Comparison of ENCODE assay signal across 9 cellular contexts in the genomic region with DNA sequence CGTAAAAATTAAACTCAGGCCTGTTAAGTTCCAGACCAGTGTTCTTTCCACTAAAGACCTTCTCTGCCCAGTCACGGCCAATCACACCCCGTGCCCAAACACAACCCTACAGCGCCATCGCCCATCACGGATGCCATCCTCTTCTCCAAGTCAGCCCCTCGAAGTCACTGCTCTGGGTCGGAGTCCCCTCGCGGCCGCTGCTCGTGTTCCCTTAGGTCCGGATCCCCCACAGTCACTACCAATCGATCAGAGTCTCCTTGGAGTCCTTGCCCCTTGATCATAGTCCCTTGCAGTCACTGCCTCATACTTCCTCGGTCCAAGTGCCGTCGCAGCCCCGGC. TPM values are rescaled to one million over a fixed set of nuclear protein-coding genes. Genes with fewer than 3 reads are reported as not detected.
DNase-seq lines count a peak whose midpoint lies in the region; ATAC-seq and TF ChIP-seq lines count a peak whose summit lies in the region.
"Had no signal": no experiment of that assay in that cellular context is flagged by ENCODE, and none has a peak within 500 bp of the region (broad histone marks: within the 10 kb centered on the region; RNA-seq: fewer than 3 reads in every experiment).

No MANE protein-coding gene starts in this region.

- H3K4me3 ChIP-seq in DND-41 (ENCODE audit: low read depth in 1 of 2, low read length in 2 of 2) (peak overlapping the region; percentile 66 to 76), HAP-1 (peak overlapping the region; percentile 93), Panc1 (ENCODE audit: low read depth in 2 of 2, low read length in 2 of 2) (peak overlapping the region; percentile 72 to 93), mammary epithelial cell (replicated peaks in 1 of 3; ENCODE audit: insufficient read depth in 1 of 3, low read depth in 2 of 3, low read length in 3 of 3) (peak overlapping the region; percentile 69 to 94 (median 87))

- H4K20me1 ChIP-seq in DND-41 (ENCODE audit: insufficient read depth, low read length) (no peaks in the 10 kb centered on the region), mammary epithelial cell (ENCODE audit: insufficient read depth, low read length) (no peaks in the 10 kb centered on the region)

- 0% methylated on average over 7 of the region's 18 CpGs for WGBS in mammary epithelial cell (ENCODE audit: low coverage, missing lambda C conversion rate)

- DNase-seq in DND-41 (peak; percentile 30), HAP-1 (ENCODE audit: low spot score in 2 of 2) (peak in 1 of 2 experiments; percentile 30), Panc1 (ENCODE audit: low read depth, low spot score) (no peak), mammary epithelial cell (peak; percentile 39), left lobe of liver (ENCODE audit: low spot score) (peak; percentile 54), DMS153 treated with DMSO at 0.1 percent for 48 hours (lab: John Stamatoyannopoulos, UW; ENCODE audit: unreplicated experiment) (no peak), T1000 (lab: John Stamatoyannopoulos, UW) (no peak)
- peak; percentile 8 to 16 for DNase-seq in stimulated activated CD8-positive, alpha-beta memory T cell treated with anti-CD3 and anti-CD28 coated beads, Interleukin-15, amount 100 ng/mL, for 48 hours (ENCODE audit: low read depth in 2 of 2)

- H3K9me3 ChIP-seq in DND-41 (ENCODE audit: insufficient read depth, low read length, severe bottlenecking), result no peaks in the 10 kb centered on the region
- H3K9me3 ChIP-seq in HAP-1, result no peaks in the 10 kb centered on the region
- H3K9me3 ChIP-seq in Panc1 (ENCODE audit: control insufficient read depth, insufficient read depth, low read depth, low read length), result no peaks in the 10 kb centered on the region
- H3K9me3 ChIP-seq in mammary epithelial cell (replicated peaks; ENCODE audit: insufficient read depth, low read length), result no peaks in the 10 kb centered on the region

- CTCF ChIA-PET in Panc1 (lab: Charles Lee), result no interaction called here
- CTCF ChIA-PET in mammary epithelial cell (lab: Charles Lee; ENCODE audit: low non-redundant PET), result no interaction called here

- H3K4me2 ChIP-seq in DND-41 (ENCODE audit: insufficient read depth, low read length), result peak overlapping the region; percentile 88
- H3K4me2 ChIP-seq in mammary epithelial cell (ENCODE audit: insufficient read depth, low read depth, low read length), result peak overlapping the region; percentile 72

- H3K27me3 ChIP-seq in DND-41 (ENCODE audit: insufficient read depth, low read length, poor library complexity) (no peaks in the 10 kb centered on the region), HAP-1 (ENCODE audit: low read depth) (no peaks in the 10 kb centered on the region), Panc1 (ENCODE audit: control insufficient read depth, insufficient read depth, low read length) (no peaks in the 10 kb centered on the region), mammary epithelial cell (ENCODE audit: insufficient read depth, low read length) (no peaks in the 10 kb centered on the region)

- BruUV-seq in Panc1 (replicated peaks; lab: Mats Ljungman, UMichigan) (no TSS peak), mammary epithelial cell (replicated peaks; lab: Mats Ljungman, UMichigan) (TSS peak; percentile 11)

- no peak for TF ChIP-seq CTCF in DND-41 (IDR thresholded peaks at IDR 0.05; ENCODE audit: borderline replicate concordance, extremely low read depth, low read length, poor library complexity, severe bottlenecking)
- TF ChIP-seq CTCF in Panc1 (IDR thresholded peaks at IDR 0.05), result no peak
- no peak for TF ChIP-seq CTCF in mammary epithelial cell (conservative IDR thresholded peaks at IDR 0.05 in 1 of 2, IDR thresholded peaks at IDR 0.05 in 1 of 2; ENCODE audit: extremely low read depth in 1 of 2, insufficient read depth in 1 of 2, low read depth in 1 of 2, low read length in 2 of 2)

- POLR2A ChIA-PET in Panc1 (lab: Charles Lee), result no interaction called here

- H3K27ac ChIP-seq in DND-41 (ENCODE audit: low read length), result peak overlapping the region; percentile 92
- H3K27ac ChIP-seq in Panc1 (ENCODE audit: low read length), result peak overlapping the region; percentile 99
- peak overlapping the region; percentile 90 for H3K27ac ChIP-seq in mammary epithelial cell (ENCODE audit: insufficient read depth, low read depth, low read length)

- in situ Hi-C loops in HAP-1 (cut with MboI; ENCODE audit: low sequenced_read_pairs), result no loop called here
- in situ Hi-C loops in Panc1 (cut with HindIII; ENCODE audit: low pct_unique_long_range_greater_than_20kb, low sequenced_read_pairs), result no loop called here
- in situ Hi-C loops in mammary epithelial cell (cut with MboI; ENCODE audit: low sequenced_read_pairs in 2 of 2), result no loop called here

- intact Hi-C loops in Panc1 (cut with micrococcal nuclease; ENCODE audit: unreplicated experiment) (no loop called here), mammary epithelial cell (cut with micrococcal nuclease) (loop anchor here (1.0 kb wide), 2 partner anchors 8 to 34 kb away; no protein-coding TSS in a partner anchor)

- peaks cover 50% of the 10 kb centered on the region for H3K79me2 ChIP-seq in DND-41 (ENCODE audit: insufficient read depth, low read length)
- H3K79me2 ChIP-seq in mammary epithelial cell (ENCODE audit: insufficient read depth, low read length), result peaks cover 53% of the 10 kb centered on the region

- ATAC-seq in DND-41 (ENCODE audit: insufficient read depth, low read depth) (peak; percentile 30), Panc1 (peak; percentile 37; the same call in 1 of the 2 replicates), left lobe of liver (peak; percentile 38)

- H3K36me3 ChIP-seq in DND-41 (ENCODE audit: insufficient read depth, low read length) (no peaks in the 10 kb centered on the region; the same call in 1 of the 2 replicates), HAP-1 (replicated peaks) (no peaks in the 10 kb centered on the region; the same call in 1 of the 2 replicates), Panc1 (ENCODE audit: control insufficient read depth, insufficient read depth, low read length) (no peaks in the 10 kb centered on the region; the same call in 1 of the 2 replicates), mammary epithelial cell (ENCODE audit: insufficient read depth, low read length) (no peaks in the 10 kb centered on the region)

- H3K4me1 ChIP-seq in DND-41 (ENCODE audit: insufficient read depth, low read length) (peaks cover 31% of the 10 kb centered on the region), HAP-1 (peaks cover 23% of the 10 kb centered on the region), Panc1 (ENCODE audit: control insufficient read depth, insufficient read depth, low read length) (peaks cover 32% of the 10 kb centered on the region), mammary epithelial cell (ENCODE audit: insufficient read depth, low read length) (peaks cover 13% of the 10 kb centered on the region)

- H2AFZ ChIP-seq in DND-41 (ENCODE audit: low read depth, low read length), result peak overlapping the region; percentile 95
- H2AFZ ChIP-seq in mammary epithelial cell (ENCODE audit: low read depth, low read length), result peak overlapping the region; percentile 92

- dilution Hi-C loops in mammary epithelial cell (cut with HindIII; ENCODE audit: low sequenced_read_pairs), result no loop called here

- peak overlapping the region; percentile 88 for H3K9ac ChIP-seq in DND-41 (ENCODE audit: low read depth, low read length)
- peak overlapping the region; percentile 96 for H3K9ac ChIP-seq in mammary epithelial cell (ENCODE audit: insufficient read depth, low read length)

RNA-seq across cellular contexts. Expression of a gene that starts 0.5 kb away (rescaled TPM):
- total RNA-seq in Panc1 (2021; ENCODE audit: unreplicated experiment) (96.8 TPM), mammary epithelial cell (100 to 1,000 TPM; 103 to 175 TPM), left lobe of liver (22.2 TPM)
- 92.5 TPM for polyA plus RNA-seq in Panc1 (2012; ENCODE audit: insufficient read length)
- polyA plus RNA-seq in mammary epithelial cell, result 71.1 TPM
- 390 TPM for polyA minus RNA-seq in mammary epithelial cell

RNA-seq across cellular contexts. Expression of a gene that starts 31.0 kb away (rescaled TPM):
- total RNA-seq in Panc1 (2021; ENCODE audit: unreplicated experiment), result 41.4 TPM
- 44.7 TPM for polyA plus RNA-seq in Panc1 (2012; ENCODE audit: insufficient read length)
- 10 to 100 TPM; 10.3 to 17.3 TPM for total RNA-seq in mammary epithelial cell
- polyA plus RNA-seq in mammary epithelial cell, result 18.4 TPM
- polyA minus RNA-seq in mammary epithelial cell, result 7.5 TPM
- 1.1 TPM for total RNA-seq in left lobe of liver

RNA-seq across cellular contexts. Expression of a gene that starts 51.2 kb away (rescaled TPM):
- total RNA-seq in Panc1 (2021; ENCODE audit: unreplicated experiment), result not detected
- 0.38 TPM for polyA plus RNA-seq in Panc1 (2012; ENCODE audit: insufficient read length)
- not detected for total RNA-seq in mammary epithelial cell
- polyA plus RNA-seq in mammary epithelial cell, result 2.2 TPM
- polyA minus RNA-seq in mammary epithelial cell, result 5.2 TPM
- not detected for total RNA-seq in left lobe of liver
- total RNA-seq: T-helper 2 cell treated with Interferon-gamma antibody and Interleukin-4, amounts not matched to agents 100 ng/mL and 5 ng/mL, for 36 hours had no signal

Comparison
In these comparisons a context has a peak if more than half of its experiments do, and no peak if none do; other contexts are left out.
1. DNase-seq: peak in DND-41 (single experiment), mammary epithelial cell (single experiment), left lobe of liver (single experiment) and stimulated activated CD8-positive, alpha-beta memory T cell treated with anti-CD3 and anti-CD28 coated beads, Interleukin-15, amount 100 ng/mL, for 48 hours (2 of 2); none in Panc1 (single experiment), DMS153 treated with DMSO at 0.1 percent for 48 hours (single experiment) and T1000 (single experiment).
2. Peak in every context shown above with its lines, with median percentiles within 50 percentile points of each other: ATAC-seq, H3K27ac ChIP-seq and H3K4me3 ChIP-seq.